Comparison of ENCODE assay signal across 32 cellular contexts in genomic region chr6:108435391-108435790, GRCh38.
"Had no signal": no experiment of that assay in that cellular context is flagged by ENCODE, and none has a peak within 500 bp of the region (broad histone marks: within the 10 kb centered on the region; RNA-seq: fewer than 3 reads in every experiment).

No MANE protein-coding gene starts in this region.

- H3K9me3 ChIP-seq: adrenal gland, body of pancreas, esophagus muscularis mucosa, gastroesophageal sphincter had no signal

- H3K4me1 ChIP-seq: adrenal gland, esophagus muscularis mucosa, gastroesophageal sphincter had no signal

- H3K9me3 Mint-ChIP-seq: activated CD4-positive, alpha-beta memory T cell treated with anti-CD3 and anti-CD28 coated beads for 36 hours; activated naive CD4-positive, alpha-beta T cell treated with anti-CD3 and anti-CD28 coated beads for 36 hours; activated naive CD4-positive, alpha-beta T cell treated with anti-CD3 and anti-CD28 coated beads, Interleukin-2, amount 50 U/mL, for 24 hours; activated naive CD8-positive, alpha-beta T cell treated with anti-CD3 and anti-CD28 coated beads for 36 hours; activated naive CD8-positive, alpha-beta T cell treated with anti-CD3 and anti-CD28 coated beads, Interleukin-2, amount 50 U/mL, for 24 hours; activated T-helper 1 cell treated with anti-CD3 and anti-CD28 coated beads, Interleukin-12 subunit alpha, Interleukin-12 subunit beta, Interleukin-2, Interleukin-4 antibody, amounts not matched to agents 30 ng/mL and 10 ng/mL and 1 ng/mL, durations not matched to agents 14 hours and 24 hours and 36 hours; activated T-helper 2 cell treated with anti-CD3 and anti-CD28 coated beads, Interferon-gamma antibody, Interleukin-2, Interleukin-4, amounts not matched to agents 10 μg/mL and 5 μg/mL and 100 μg/mL, durations not matched to agents 14 hours and 24 hours and 36 hours; central memory CD8-positive, alpha-beta T cell; dendritic cell treated with granulocyte-macrophage colony-stimulating factor and Interleukin-4, amounts not matched to agents 40 ng/mL and 50 ng/mL, for 4 days; effector memory CD8-positive, alpha-beta T cell had no signal

- H3K27ac ChIP-seq: adrenal gland, body of pancreas, coronary artery, dorsolateral prefrontal cortex, epithelial cell of prostate, esophagus muscularis mucosa, gastroesophageal sphincter had no signal

- H3K4me1 Mint-ChIP-seq: activated CD4-positive, alpha-beta T cell treated with anti-CD3 and anti-CD28 coated beads, Interleukin-2, amount 10 ng/mL, durations not matched to agents 24 days and 14 days; activated naive CD8-positive, alpha-beta T cell treated with anti-CD3 and anti-CD28 coated beads, Interleukin-2, amount 50 U/mL, for 24 hours; central memory CD8-positive, alpha-beta T cell had no signal

- H3K4me3 Mint-ChIP-seq: activated CD4-positive, alpha-beta memory T cell treated with anti-CD3 and anti-CD28 coated beads for 36 hours; activated CD4-positive, alpha-beta T cell treated with anti-CD3 and anti-CD28 coated beads for 36 hours; activated CD4-positive, alpha-beta T cell treated with anti-CD3 and anti-CD28 coated beads, Interleukin-2, amount 10 ng/mL, durations not matched to agents 24 days and 14 days; activated CD8-positive, alpha-beta memory T cell treated with anti-CD3 and anti-CD28 coated beads, Interleukin-2, amount 10 ng/mL, durations not matched to agents 7 days and 5 days; activated CD8-positive, alpha-beta T cell treated with anti-CD3 and anti-CD28 coated beads, Interleukin-2, amount 10 ng/mL, durations not matched to agents 7 days and 5 days; activated naive CD4-positive, alpha-beta T cell treated with anti-CD3 and anti-CD28 coated beads for 36 hours; activated naive CD4-positive, alpha-beta T cell treated with anti-CD3 and anti-CD28 coated beads, Interleukin-2, amount 50 U/mL, for 24 hours; activated naive CD8-positive, alpha-beta T cell treated with anti-CD3 and anti-CD28 coated beads for 36 hours; activated naive CD8-positive, alpha-beta T cell treated with anti-CD3 and anti-CD28 coated beads, Interleukin-2, amount 50 U/mL, for 24 hours; activated T-helper 1 cell treated with anti-CD3 and anti-CD28 coated beads, Interleukin-12 subunit alpha, Interleukin-12 subunit beta, Interleukin-2, Interleukin-4 antibody, amounts not matched to agents 30 ng/mL and 10 ng/mL and 1 ng/mL, durations not matched to agents 14 hours and 24 hours and 36 hours; central memory CD8-positive, alpha-beta T cell; dendritic cell treated with granulocyte-macrophage colony-stimulating factor and Interleukin-4, amounts not matched to agents 40 ng/mL and 50 ng/mL, for 4 days; effector memory CD8-positive, alpha-beta T cell had no signal

- DNase-seq: activated CD4-positive, alpha-beta memory T cell treated with anti-CD3 and anti-CD28 coated beads for 36 hours; activated CD4-positive, alpha-beta T cell treated with anti-CD3 and anti-CD28 coated beads for 36 hours; activated CD4-positive, alpha-beta T cell treated with anti-CD3 and anti-CD28 coated beads, Interleukin-2, amount 10 ng/mL, durations not matched to agents 24 days and 14 days; activated CD4-positive, CD25-positive, alpha-beta regulatory T cell; activated CD4-positive, CD25-positive, alpha-beta regulatory T cell treated with anti-CD3 and anti-CD28 coated beads, Interleukin-2, amount 50 U/mL, for 72 hours; activated CD8-positive, alpha-beta memory T cell treated with anti-CD3 and anti-CD28 coated beads, Interleukin-2, amount 10 ng/mL, durations not matched to agents 7 days and 5 days; activated CD8-positive, alpha-beta memory T cell treated with anti-CD3 and anti-CD28 coated beads, Interleukin-2, amount 50 U/mL, for 4 hours; activated CD8-positive, alpha-beta T cell treated with anti-CD3 and anti-CD28 coated beads, Interleukin-2, amount 10 ng/mL, durations not matched to agents 7 days and 5 days; activated effector memory CD4-positive, alpha-beta T cell treated with anti-CD3 and anti-CD28 coated beads, Interleukin-2, amount 50 U/mL, for 16 hours; activated naive CD4-positive, alpha-beta T cell treated with anti-CD3 and anti-CD28 coated beads for 36 hours; activated naive CD8-positive, alpha-beta T cell treated with anti-CD3 and anti-CD28 coated beads for 36 hours; activated naive CD8-positive, alpha-beta T cell treated with anti-CD3 and anti-CD28 coated beads, Interleukin-2, amount 50 U/mL, for 24 hours; activated T-cell treated with anti-CD3 and anti-CD28 coated beads, Interleukin-2, amount 50 U/mL, for 1 hour; activated T-cell treated with anti-CD3 and anti-CD28 coated beads, Interleukin-2, amount 50 U/mL, for 48 hours; adrenal gland; amygdala; aorta; body of pancreas; dorsolateral prefrontal cortex; effector CD4-positive, alpha-beta T cell; effector memory CD8-positive, alpha-beta T cell; foreskin melanocyte; T-helper 2 cell had no signal

- H3K27me3 Mint-ChIP-seq: activated naive CD8-positive, alpha-beta T cell treated with anti-CD3 and anti-CD28 coated beads for 36 hours; activated naive CD8-positive, alpha-beta T cell treated with anti-CD3 and anti-CD28 coated beads, Interleukin-2, amount 50 U/mL, for 24 hours; central memory CD8-positive, alpha-beta T cell; dendritic cell treated with granulocyte-macrophage colony-stimulating factor and Interleukin-4, amounts not matched to agents 40 ng/mL and 50 ng/mL, for 4 days; effector memory CD8-positive, alpha-beta T cell had no signal

- H3K4me3 ChIP-seq: adrenal gland, body of pancreas, coronary artery, dorsolateral prefrontal cortex, esophagus muscularis mucosa, gastroesophageal sphincter had no signal

- H3K36me3 ChIP-seq: adrenal gland, esophagus muscularis mucosa, gastroesophageal sphincter had no signal

- ATAC-seq: activated CD4-positive, alpha-beta T cell treated with anti-CD3 and anti-CD28 coated beads for 36 hours; activated CD8-positive, alpha-beta memory T cell treated with anti-CD3 and anti-CD28 coated beads, Interleukin-2, amount 10 ng/mL, durations not matched to agents 7 days and 5 days; activated CD8-positive, alpha-beta T cell treated with anti-CD3 and anti-CD28 coated beads, Interleukin-2, amount 10 ng/mL, durations not matched to agents 7 days and 5 days; activated naive CD8-positive, alpha-beta T cell treated with anti-CD3 and anti-CD28 coated beads, Interleukin-2, amount 50 U/mL, for 24 hours; body of pancreas; effector memory CD8-positive, alpha-beta T cell; gastroesophageal sphincter had no signal

- H3K27me3 ChIP-seq: adrenal gland, body of pancreas, dorsolateral prefrontal cortex, esophagus muscularis mucosa, gastroesophageal sphincter had no signal

- H3K27ac Mint-ChIP-seq: activated CD4-positive, alpha-beta memory T cell treated with anti-CD3 and anti-CD28 coated beads for 36 hours; activated CD4-positive, alpha-beta T cell treated with anti-CD3 and anti-CD28 coated beads for 36 hours; activated CD4-positive, alpha-beta T cell treated with anti-CD3 and anti-CD28 coated beads, Interleukin-2, amount 10 ng/mL, durations not matched to agents 24 days and 14 days; activated CD8-positive, alpha-beta memory T cell treated with anti-CD3 and anti-CD28 coated beads, Interleukin-2, amount 10 ng/mL, durations not matched to agents 7 days and 5 days; activated CD8-positive, alpha-beta T cell treated with anti-CD3 and anti-CD28 coated beads, Interleukin-2, amount 10 ng/mL, durations not matched to agents 7 days and 5 days; activated naive CD4-positive, alpha-beta T cell treated with anti-CD3 and anti-CD28 coated beads for 36 hours; activated naive CD4-positive, alpha-beta T cell treated with anti-CD3 and anti-CD28 coated beads, Interleukin-2, amount 50 U/mL, for 24 hours; activated naive CD8-positive, alpha-beta T cell treated with anti-CD3 and anti-CD28 coated beads for 36 hours; activated naive CD8-positive, alpha-beta T cell treated with anti-CD3 and anti-CD28 coated beads, Interleukin-2, amount 50 U/mL, for 24 hours; activated T-helper 1 cell treated with anti-CD3 and anti-CD28 coated beads, Interleukin-12 subunit alpha, Interleukin-12 subunit beta, Interleukin-2, Interleukin-4 antibody, amounts not matched to agents 30 ng/mL and 10 ng/mL and 1 ng/mL, durations not matched to agents 14 hours and 24 hours and 36 hours; activated T-helper 2 cell treated with anti-CD3 and anti-CD28 coated beads, Interferon-gamma antibody, Interleukin-2, Interleukin-4, amounts not matched to agents 10 μg/mL and 5 μg/mL and 100 μg/mL, durations not matched to agents 14 hours and 24 hours and 36 hours; dendritic cell treated with granulocyte-macrophage colony-stimulating factor and Interleukin-4, amounts not matched to agents 40 ng/mL and 50 ng/mL, for 4 days; effector memory CD8-positive, alpha-beta T cell had no signal

- H3K36me3 Mint-ChIP-seq: activated CD8-positive, alpha-beta memory T cell treated with anti-CD3 and anti-CD28 coated beads, Interleukin-2, amount 10 ng/mL, durations not matched to agents 7 days and 5 days had no signal
